Comparison of ENCODE assay signal across 8 cellular contexts in genomic region chr19:1270854-1271527, GRCh38. TPM values are rescaled to one million over a fixed set of nuclear protein-coding genes. Genes with fewer than 3 reads are reported as not detected.
DNase-seq lines count a peak whose midpoint lies in the region; ATAC-seq and TF ChIP-seq lines count a peak whose summit lies in the region.

No MANE protein-coding gene starts in this region.

- no peak for TF ChIP-seq CTCF in kidney epithelial cell (IDR thresholded peaks at IDR 0.05; ENCODE audit: insufficient read depth, low read length, poor library complexity, severe bottlenecking)
- no peak for TF ChIP-seq CTCF in suprapubic skin (IDR thresholded peaks at IDR 0.05)

- H3K27ac ChIP-seq in suprapubic skin = peak overlapping the region; percentile 100

- CTCF ChIA-PET in activated CD4-positive, alpha-beta T cell treated with anti-CD3 and anti-CD28 coated beads for 36 hours (lab: Charles Lee) = interaction anchor here (3.2 kb wide), 1 partner anchor 27 kb away, joined by 21 read pairs; no protein-coding TSS in a partner anchor

- H3K36me3 ChIP-seq in kidney epithelial cell (ENCODE audit: control insufficient read depth, insufficient read depth, low read length) = peaks cover 7% of the 10 kb centered on the region
- peaks cover 40% of the 10 kb centered on the region for H3K36me3 ChIP-seq in suprapubic skin
- peaks cover 32% of the 10 kb centered on the region for H3K36me3 ChIP-seq in H7 (replicated peaks; ENCODE audit: control insufficient read depth, insufficient read depth, low read length)

- TF ChIP-seq EP300 in suprapubic skin (IDR thresholded peaks at IDR 0.05) = no peak

- H3K9me3 Mint-ChIP-seq in activated CD4-positive, alpha-beta T cell treated with anti-CD3 and anti-CD28 coated beads for 36 hours (ENCODE audit: low read depth) = no peaks in the 10 kb centered on the region
- H3K9me3 Mint-ChIP-seq in activated naive CD4-positive, alpha-beta T cell treated with anti-CD3 and anti-CD28 coated beads, Interleukin-2, amount 50 U/mL, for 72 hours = no peaks in the 10 kb centered on the region

- H3K27me3 Mint-ChIP-seq in activated CD4-positive, alpha-beta T cell treated with anti-CD3 and anti-CD28 coated beads for 36 hours = no peaks in the 10 kb centered on the region

- ATAC-seq in activated CD4-positive, alpha-beta T cell treated with anti-CD3 and anti-CD28 coated beads for 36 hours = no peak
- no peak for ATAC-seq in activated naive CD4-positive, alpha-beta T cell treated with anti-CD3 and anti-CD28 coated beads, Interleukin-2, amount 50 U/mL, for 72 hours
- no peak for ATAC-seq in HG03432 (IDR thresholded peaks at IDR 0.05; ENCODE audit: unreplicated experiment)

- H3K4me1 ChIP-seq in suprapubic skin = peaks cover 88% of the 10 kb centered on the region

- peak overlapping the region; percentile 87 for H3K27ac Mint-ChIP-seq in activated CD4-positive, alpha-beta T cell treated with anti-CD3 and anti-CD28 coated beads for 36 hours
- H3K27ac Mint-ChIP-seq in activated naive CD4-positive, alpha-beta T cell treated with anti-CD3 and anti-CD28 coated beads, Interleukin-2, amount 50 U/mL, for 72 hours = peak overlapping the region; percentile 95 to 99

- peaks cover 60% of the 10 kb centered on the region for H3K4me1 Mint-ChIP-seq in activated CD4-positive, alpha-beta T cell treated with anti-CD3 and anti-CD28 coated beads for 36 hours

- no peaks in the 10 kb centered on the region for H3K9me3 ChIP-seq in suprapubic skin

- H3K4me3 Mint-ChIP-seq in activated CD4-positive, alpha-beta T cell treated with anti-CD3 and anti-CD28 coated beads for 36 hours = peak overlapping the region; percentile 84

- POLR2A ChIA-PET in activated CD4-positive, alpha-beta T cell treated with anti-CD3 and anti-CD28 coated beads for 36 hours (lab: Charles Lee) = interaction anchor here (1.0 kb wide), 1 partner anchor 27 kb away, joined by 5 read pairs; no protein-coding TSS in a partner anchor

- peaks cover 49% of the 10 kb centered on the region for H3K36me3 Mint-ChIP-seq in activated CD4-positive, alpha-beta T cell treated with anti-CD3 and anti-CD28 coated beads for 36 hours (ENCODE audit: low read depth)
- H3K36me3 Mint-ChIP-seq in activated naive CD4-positive, alpha-beta T cell treated with anti-CD3 and anti-CD28 coated beads, Interleukin-2, amount 50 U/mL, for 72 hours = peaks cover 34 to 38% of the 10 kb centered on the region in 2 donors

- WGBS in suprapubic skin = 34% methylated on average over 16 of the region's 26 CpGs

- H3K27me3 ChIP-seq in kidney epithelial cell (ENCODE audit: control insufficient read depth, insufficient read depth, low read length) = no peaks in the 10 kb centered on the region
- no peaks in the 10 kb centered on the region for H3K27me3 ChIP-seq in suprapubic skin
- peaks cover 3% of the 10 kb centered on the region for H3K27me3 ChIP-seq in H7 (ENCODE audit: control insufficient read depth, insufficient read depth, low read length)

- intact Hi-C loops in activated CD4-positive, alpha-beta T cell treated with anti-CD3 and anti-CD28 coated beads for 36 hours (cut with DNase I, micrococcal nuclease) = no loop called here

- H3K4me3 ChIP-seq in kidney epithelial cell (ENCODE audit: low read depth, low read length) (peak overlapping the region; percentile 2), suprapubic skin (peak overlapping the region; percentile 80), H7 (ENCODE audit: insufficient read depth, low read depth, low read length) (no peak overlapping the region)

- no peak for DNase-seq in activated CD4-positive, alpha-beta T cell treated with anti-CD3 and anti-CD28 coated beads for 36 hours
- DNase-seq in activated CD4-positive, alpha-beta T cell treated with anti-CD3 and anti-CD28 coated beads for 4 hours = no peak
- no peak for DNase-seq in activated naive CD4-positive, alpha-beta T cell treated with anti-CD3 and anti-CD28 coated beads, Interleukin-2, amount 50 U/mL, for 72 hours (ENCODE audit: low spot score in 2 of 2)
- DNase-seq in kidney epithelial cell (ENCODE audit: low read depth) = no peak
- no peak for DNase-seq in suprapubic skin (ENCODE audit: low spot score in 2 of 2)
- no peak for DNase-seq in H7
- DNase-seq in GOT3 (lab: John Stamatoyannopoulos, UW) = no peak

- TF ChIP-seq POLR2A in suprapubic skin (IDR thresholded peaks at IDR 0.05) = no peak

RNA-seq across cellular contexts. Expression of gene CIRBP, which starts 1.9 kb away (rescaled TPM):
- 100 to 1,000 TPM; 123 to 188 TPM for total RNA-seq in activated CD4-positive, alpha-beta T cell treated with anti-CD3 and anti-CD28 coated beads for 36 hours
- total RNA-seq in activated naive CD4-positive, alpha-beta T cell treated with anti-CD3 and anti-CD28 coated beads, Interleukin-2, amount 50 U/mL, for 72 hours = 100 to 1,000 TPM; 148 to 157 TPM
- total RNA-seq in kidney epithelial cell (298 and 403 TPM in 2 replicates), suprapubic skin (100 to 1,000 TPM; 338 to 672 (median 451) TPM)
- total RNA-seq in H7 (2014; rRNA removed; shearing (Covaris generic)) = 219 and 221 TPM in 2 replicates

RNA-seq across cellular contexts. Expression of gene FAM174C, which starts 4.3 kb away (rescaled TPM):
- 10 to 100 TPM; 75.3 to 88.3 TPM for total RNA-seq in activated CD4-positive, alpha-beta T cell treated with anti-CD3 and anti-CD28 coated beads for 36 hours
- total RNA-seq in activated naive CD4-positive, alpha-beta T cell treated with anti-CD3 and anti-CD28 coated beads, Interleukin-2, amount 50 U/mL, for 72 hours = 10 to 100 TPM; 42.1 to 76.0 TPM
- total RNA-seq in kidney epithelial cell (58.5 and 75.0 TPM in 2 replicates), suprapubic skin (10 to 100 TPM; 44.3 to 72.5 (median 58.2) TPM)
- total RNA-seq in H7 (2014; rRNA removed; shearing (Covaris generic)) = 78.0 and 83.1 TPM in 2 replicates

RNA-seq across cellular contexts. Expression of gene EFNA2, which starts 14.7 kb away (rescaled TPM):
- total RNA-seq in activated CD4-positive, alpha-beta T cell treated with anti-CD3 and anti-CD28 coated beads for 36 hours = not detected
- under 1 TPM in 1 of 2 donors, not detected in 1; 0.25 TPM for total RNA-seq in activated naive CD4-positive, alpha-beta T cell treated with anti-CD3 and anti-CD28 coated beads, Interleukin-2, amount 50 U/mL, for 72 hours
- total RNA-seq in kidney epithelial cell = 3.1 and 5.3 TPM in 2 replicates
- total RNA-seq in suprapubic skin = not detected
- 12.4 and 20.2 TPM in 2 replicates for total RNA-seq in H7 (2014; rRNA removed; shearing (Covaris generic))

RNA-seq across cellular contexts. Expression of gene MIDN, which starts 22.6 kb away (rescaled TPM):
- total RNA-seq in activated CD4-positive, alpha-beta T cell treated with anti-CD3 and anti-CD28 coated beads for 36 hours = 10 to 100 TPM; 46.5 to 47.9 TPM
- 100 to 1,000 TPM in 1 of 2 donors, 10 to 100 TPM in 1; 52.9 to 113 TPM for total RNA-seq in activated naive CD4-positive, alpha-beta T cell treated with anti-CD3 and anti-CD28 coated beads, Interleukin-2, amount 50 U/mL, for 72 hours
- 66.8 and 69.4 TPM in 2 replicates for total RNA-seq in kidney epithelial cell
- 100 to 1,000 TPM in 2 of 4 donors, 10 to 100 TPM in 2; 89.0 to 153 (median 105) TPM for total RNA-seq in suprapubic skin
- total RNA-seq in H7 (2014; rRNA removed; shearing (Covaris generic)) = 35.1 and 50.3 TPM in 2 replicates

RNA-seq across cellular contexts. Expression of gene ATP5F1D, which starts 29.4 kb away (rescaled TPM):
- 100 to 1,000 TPM; 161 to 180 TPM for total RNA-seq in activated CD4-positive, alpha-beta T cell treated with anti-CD3 and anti-CD28 coated beads for 36 hours
- total RNA-seq in activated naive CD4-positive, alpha-beta T cell treated with anti-CD3 and anti-CD28 coated beads, Interleukin-2, amount 50 U/mL, for 72 hours = 100 to 1,000 TPM; 114 to 201 TPM
- total RNA-seq in kidney epithelial cell (55.3 and 69.8 TPM in 2 replicates), suprapubic skin (100 to 1,000 TPM; 102 to 205 (median 137) TPM)
- total RNA-seq in H7 (2014; rRNA removed; shearing (Covaris generic)) = 44.7 and 53.1 TPM in 2 replicates
